ENCODE assay signal across 8 cellular contexts in the genomic region with DNA sequence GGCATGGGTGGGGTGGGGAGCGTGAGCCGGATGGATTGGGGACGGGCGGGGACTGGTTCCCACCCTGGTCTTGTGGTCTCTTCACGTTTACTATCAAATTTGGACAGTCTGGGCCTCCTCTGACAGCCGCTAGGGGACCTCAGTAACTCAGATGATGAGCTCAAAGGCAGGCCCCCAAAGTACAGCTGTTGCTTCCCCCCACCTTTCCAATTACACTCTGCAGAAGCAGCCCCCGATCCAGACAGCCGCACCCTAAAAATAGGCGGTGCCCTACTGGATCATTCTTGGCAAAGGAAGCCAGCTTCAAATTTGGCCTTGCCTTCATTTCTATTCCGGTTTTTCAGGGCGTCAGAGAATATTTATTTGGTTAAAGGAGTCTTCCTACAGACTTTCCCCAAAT. TPM values are rescaled to one million over a fixed set of nuclear protein-coding genes. Genes with fewer than 3 reads are reported as not detected.
A peak's percentile ranks its signal among the peaks of the same experiment; 100 is the strongest.
DNase-seq lines count a peak whose midpoint lies in the region; ATAC-seq, FAIRE-seq and TF ChIP-seq lines count a peak whose summit lies in the region.

No MANE protein-coding gene starts in this region.

- no peak for TF ChIP-seq RAD21 in SK-N-SH (IDR thresholded peaks at IDR 0.05; ENCODE audit: low read length)

- H3K27ac ChIP-seq in astrocyte (ENCODE audit: low read depth, low read length) (no peak overlapping the region), SK-N-SH (ENCODE audit: low read depth in 2 of 2, low read length in 1 of 2) (no peak overlapping the region), PC-3 (ENCODE audit: low read length) (no peak overlapping the region)

- H3K36me3 ChIP-seq in astrocyte (ENCODE audit: insufficient read depth, low read length) (no peaks in the 10 kb centered on the region), SK-N-SH (replicated peaks in 1 of 2; ENCODE audit: control insufficient read depth in 1 of 2, insufficient read depth in 2 of 2, low read length in 1 of 2) (no peaks in the 10 kb centered on the region), PC-3 (ENCODE audit: low read depth, low read length) (no peaks in the 10 kb centered on the region)

- H3K27ac Mint-ChIP-seq in astrocyte (ENCODE audit: unreplicated experiment) = peak overlapping the region; percentile 18

- H3K27me3 Mint-ChIP-seq in astrocyte (ENCODE audit: low read depth, unreplicated experiment) = no peaks in the 10 kb centered on the region

- H3K4me3 ChIP-seq in astrocyte (ENCODE audit: insufficient read depth, low read depth, low read length) (no peak overlapping the region), lower leg skin (ENCODE audit: low read depth, poor library complexity, severe bottlenecking) (no peak overlapping the region), SK-N-SH (ENCODE audit: low read depth in 2 of 2, low read length in 1 of 2) (no peak overlapping the region), PC-3 (ENCODE audit: low read length) (no peak overlapping the region)

- H4K20me1 ChIP-seq in astrocyte (ENCODE audit: insufficient read depth, low read length) (peaks cover 5% of the 10 kb centered on the region), SK-N-SH (ENCODE audit: insufficient read depth) (no peaks in the 10 kb centered on the region), PC-3 (ENCODE audit: low read length) (0 out of 2 replicates have a peak, but pooled peaks cover 4% of the 10 kb centered on the region)

- H3K9me2 ChIP-seq in SK-N-SH = no peaks in the 10 kb centered on the region
- no peaks in the 10 kb centered on the region for H3K9me2 ChIP-seq in PC-3 (replicated peaks; ENCODE audit: low read length)

- CTCF ChIA-PET in SK-N-SH (lab: Yijun Ruan, JAX) (interaction anchor here (0.6 to 1.8 kb wide), 8 partner anchors 8 to 726 kb away, joined by 3 to 10 read pairs (median 4); no protein-coding TSS in a partner anchor), PC-3 (lab: Charles Lee) (interaction anchor here (0.7 kb wide), 1 partner anchor 175 kb away, joined by 3 read pairs; no protein-coding TSS in a partner anchor)

- peak; percentile 38 for DNase-seq in ELR (ENCODE audit: low read depth)
- peak; percentile 58 for DNase-seq in NCI-H82 (lab: John Stamatoyannopoulos, UW)
- DNase-seq in astrocyte (ENCODE audit: low read depth) = no peak
- peak; percentile 78 to 95 for DNase-seq in lower leg skin (ENCODE audit: low spot score in 2 of 2)
- peak; percentile 36 for DNase-seq in urothelium cell line (ENCODE audit: low spot score)
- no peak for DNase-seq in SK-N-SH
- DNase-seq in PC-3 = no peak

- TF ChIP-seq CTCF in astrocyte (IDR thresholded peaks at IDR 0.05; ENCODE audit: insufficient read depth, low read depth, low read length) = peak; percentile 21
- TF ChIP-seq CTCF in lower leg skin (IDR thresholded peaks at IDR 0.05) = no peak
- TF ChIP-seq CTCF in SK-N-SH (IDR thresholded peaks at IDR 0.05) = no peak
- TF ChIP-seq CTCF in PC-3 (conservative IDR thresholded peaks at IDR 0.05; ENCODE audit: low read depth, low read length) = no peak

- peaks cover 28% of the 10 kb centered on the region for H3K4me1 ChIP-seq in astrocyte (ENCODE audit: insufficient read depth, low read length)
- H3K4me1 ChIP-seq in SK-N-SH (ENCODE audit: control insufficient read depth in 1 of 2, insufficient read depth in 2 of 2, low read depth in 1 of 2, low read length in 1 of 2) = peaks cover under 1 to 10% of the 10 kb centered on the region in 2 experiments; a peak in 3 of 4 replicates
- peaks cover 21% of the 10 kb centered on the region for H3K4me1 ChIP-seq in PC-3 (ENCODE audit: insufficient read depth, low read length)

- H3K4me2 ChIP-seq in astrocyte (ENCODE audit: low read length) (no peak overlapping the region), SK-N-SH (no peak overlapping the region), PC-3 (ENCODE audit: low read length) (no peak overlapping the region)

- H3K9me3 Mint-ChIP-seq in astrocyte (ENCODE audit: unreplicated experiment) = no peaks in the 10 kb centered on the region

- intact Hi-C loops in lower leg skin (cut with DNase I; ENCODE audit: low total_unique reads) (loop anchor here (10.0 kb wide), 2 partner anchors 74 to 614 kb away; no protein-coding TSS in a partner anchor), PC-3 (cut with micrococcal nuclease) (loop anchor here (10.0 kb wide), 2 partner anchors 324 to 394 kb away; no protein-coding TSS in a partner anchor)

- ATAC-seq in HG02970 (IDR thresholded peaks at IDR 0.05; ENCODE audit: low FRiP score, unreplicated experiment) (no peak), PC-3 (no peak)

- no peak for TF ChIP-seq EP300 in SK-N-SH (IDR thresholded peaks at IDR 0.05; ENCODE audit: borderline replicate concordance in 1 of 2, low read depth in 1 of 2, low read length in 1 of 2)

- peaks cover 21% of the 10 kb centered on the region for H3K4me1 Mint-ChIP-seq in astrocyte (ENCODE audit: low read depth, unreplicated experiment)

- no peaks in the 10 kb centered on the region for H3K36me3 Mint-ChIP-seq in astrocyte (ENCODE audit: low read depth, unreplicated experiment)

- POLR2A ChIA-PET in SK-N-SH (lab: Yijun Ruan, JAX) (no interaction called here), PC-3 (lab: Charles Lee; ENCODE audit: unreplicated experiment) (no interaction called here)

- H3K9me3 ChIP-seq in astrocyte (ENCODE audit: insufficient read depth, low read depth, low read length) = no peaks in the 10 kb centered on the region
- H3K9me3 ChIP-seq in SK-N-SH = no peaks in the 10 kb centered on the region
- no peaks in the 10 kb centered on the region for H3K9me3 ChIP-seq in PC-3 (ENCODE audit: low read length)

- WGBS in lower leg skin, 2 donors = 21% methylated on average over 11 of the region's 11 CpGs
- 71% methylated on average over 10 of the region's 11 CpGs for WGBS in SK-N-SH (ENCODE audit: low lambda C conversion rate)

- H3K27me3 ChIP-seq in astrocyte (ENCODE audit: insufficient read depth, low read length) (no peaks in the 10 kb centered on the region), SK-N-SH (ENCODE audit: insufficient read depth) (no peaks in the 10 kb centered on the region), PC-3 (ENCODE audit: low read length) (no peaks in the 10 kb centered on the region)

- BruUV-seq in PC-3 (replicated peaks; lab: Mats Ljungman, UMichigan) = no TSS peak

- H3K79me2 ChIP-seq in astrocyte (ENCODE audit: insufficient read depth, low read length) = peaks cover 10% of the 10 kb centered on the region
- H3K79me2 ChIP-seq in SK-N-SH (ENCODE audit: insufficient read depth) = peaks cover 15% of the 10 kb centered on the region
- H3K79me2 ChIP-seq in PC-3 (ENCODE audit: low read length) = peaks cover 18% of the 10 kb centered on the region

- no peak overlapping the region for H3K9ac ChIP-seq in astrocyte (ENCODE audit: low read length)
- no peak overlapping the region for H3K9ac ChIP-seq in SK-N-SH
- H3K9ac ChIP-seq in PC-3 (ENCODE audit: low read length) = no peak overlapping the region

- H3F3A ChIP-seq in SK-N-SH (replicated peaks; ENCODE audit: insufficient read depth) (peaks cover 13% of the 10 kb centered on the region), PC-3 (ENCODE audit: low read length, unreplicated experiment) (peaks cover 6% of the 10 kb centered on the region)

- FAIRE-seq in astrocyte (lab: Jason Lieb, UNC) = no peak
- FAIRE-seq in urothelium cell line (lab: Jason Lieb, UNC) = no peak

- peak overlapping the region; percentile 84 for H3K4me3 Mint-ChIP-seq in astrocyte (ENCODE audit: unreplicated experiment)

- H2AFZ ChIP-seq in astrocyte (ENCODE audit: low read depth, low read length) (no peak overlapping the region), SK-N-SH (ENCODE audit: low read depth) (no peak overlapping the region), PC-3 (ENCODE audit: low read length) (no peak overlapping the region)

- TF ChIP-seq POLR2A in lower leg skin (IDR thresholded peaks at IDR 0.05) = no peak

TF ChIP-seq in SK-N-SH, 30 proteins besides CTCF, POLR2A, EP300 and RAD21 (continues in another document):
- TF ChIP-seq YY1 (IDR thresholded peaks at IDR 0.05; ENCODE audit: low read depth) (no peak), SMC3 (IDR thresholded peaks at IDR 0.05; ENCODE audit: low read depth, low read length) (no peak), FOXJ3 (CRISPR knock-in tag; IDR thresholded peaks at IDR 0.05) (no peak), TAF1 (IDR thresholded peaks at IDR 0.05; ENCODE audit: borderline replicate concordance, low read depth, low read length) (no peak)
- TF ChIP-seq, protein P1, sequence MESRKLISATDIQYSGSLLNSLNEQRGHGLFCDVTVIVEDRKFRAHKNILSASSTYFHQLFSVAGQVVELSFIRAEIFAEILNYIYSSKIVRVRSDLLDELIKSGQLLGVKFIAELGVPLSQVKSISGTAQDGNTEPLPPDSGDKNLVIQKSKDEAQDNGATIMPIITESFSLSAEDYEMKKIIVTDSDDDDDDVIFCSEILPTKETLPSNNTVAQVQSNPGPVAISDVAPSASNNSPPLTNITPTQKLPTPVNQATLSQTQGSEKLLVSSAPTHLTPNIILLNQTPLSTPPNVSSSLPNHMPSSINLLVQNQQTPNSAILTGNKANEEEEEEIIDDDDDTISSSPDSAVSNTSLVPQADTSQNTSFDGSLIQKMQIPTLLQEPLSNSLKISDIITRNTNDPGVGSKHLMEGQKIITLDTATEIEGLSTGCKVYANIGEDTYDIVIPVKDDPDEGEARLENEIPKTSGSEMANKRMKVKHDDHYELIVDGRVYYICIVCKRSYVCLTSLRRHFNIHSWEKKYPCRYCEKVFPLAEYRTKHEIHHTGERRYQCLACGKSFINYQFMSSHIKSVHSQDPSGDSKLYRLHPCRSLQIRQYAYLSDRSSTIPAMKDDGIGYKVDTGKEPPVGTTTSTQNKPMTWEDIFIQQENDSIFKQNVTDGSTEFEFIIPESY (IDR thresholded peaks at IDR 0.05; ENCODE audit: borderline replicate concordance, low read depth) = no peak
- TF ChIP-seq, protein P2, sequence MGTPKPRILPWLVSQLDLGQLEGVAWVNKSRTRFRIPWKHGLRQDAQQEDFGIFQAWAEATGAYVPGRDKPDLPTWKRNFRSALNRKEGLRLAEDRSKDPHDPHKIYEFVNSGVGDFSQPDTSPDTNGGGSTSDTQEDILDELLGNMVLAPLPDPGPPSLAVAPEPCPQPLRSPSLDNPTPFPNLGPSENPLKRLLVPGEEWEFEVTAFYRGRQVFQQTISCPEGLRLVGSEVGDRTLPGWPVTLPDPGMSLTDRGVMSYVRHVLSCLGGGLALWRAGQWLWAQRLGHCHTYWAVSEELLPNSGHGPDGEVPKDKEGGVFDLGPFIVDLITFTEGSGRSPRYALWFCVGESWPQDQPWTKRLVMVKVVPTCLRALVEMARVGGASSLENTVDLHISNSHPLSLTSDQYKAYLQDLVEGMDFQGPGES (IDR thresholded peaks at IDR 0.05; ENCODE audit: low read depth, low read length) = no peak

RNA-seq across cellular contexts. Expression of a gene that starts 1.9 kb away (rescaled TPM):
- total RNA-seq in astrocyte (8.8 and 10.4 TPM in 2 replicates), lower leg skin (10 to 100 TPM; 43.6 to 75.9 (median 52.0) TPM), PC-3 (2014; rRNA removed) (2.7 and 3.5 TPM in 2 replicates)
- polyA plus RNA-seq in SK-N-SH (2012; rRNA removed) = 1.5 and 1.8 TPM in 2 replicates
- 1.8 and 1.9 TPM in 2 replicates for polyA plus RNA-seq in SK-N-SH (2012; cell fraction: cytosol; rRNA removed)
- 2.7 TPM in 2 replicates for polyA plus RNA-seq in SK-N-SH (2012; cell fraction: nucleus; rRNA removed)

Comparison
In these comparisons a context has a peak if more than half of its experiments do, and no peak if none do; other contexts are left out.
1. DNase-seq: peak in ELR (single experiment), NCI-H82 (single experiment), lower leg skin (2 of 2) and urothelium cell line (single experiment); none in astrocyte (single experiment), SK-N-SH (single experiment) and PC-3 (single experiment).